37 cellular contexts compared by ENCODE assay signal in the genomic region with DNA sequence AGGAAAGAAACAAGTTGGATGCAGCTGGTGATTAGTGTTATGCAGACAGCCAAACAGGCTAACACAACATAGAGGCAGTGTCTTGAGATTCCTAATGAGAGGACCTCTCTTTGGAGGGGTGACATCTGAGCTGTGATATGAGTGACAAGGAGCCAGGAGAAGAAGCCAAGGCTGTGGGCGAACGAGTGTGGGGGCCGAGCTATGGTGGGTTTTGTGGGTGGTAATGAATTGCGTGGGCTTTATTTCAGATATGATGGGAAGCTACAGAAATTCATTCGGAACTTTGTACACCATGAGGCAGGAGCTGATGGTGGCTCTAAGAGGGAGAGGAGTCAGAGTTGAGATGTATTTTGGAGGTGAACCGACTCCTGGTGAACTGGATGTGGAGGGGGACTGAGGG. TPM values are rescaled to one million over a fixed set of nuclear protein-coding genes. Genes with fewer than 3 reads are reported as not detected.
"Had no signal": no experiment of that assay in that cellular context is flagged by ENCODE, and none has a peak within 500 bp of the region (broad histone marks: within the 10 kb centered on the region; RNA-seq: fewer than 3 reads in every experiment).

No MANE protein-coding gene starts in this region.

- DNase-seq: Karpas-422, Kasumi-1, MG63, MM.1S, MV-4-11, NCI-H1048, NCI-H1092, NCI-H1092 treated with DMSO at 0.1 percent for 48 hours, NCI-H1105, NCI-H1105 treated with DMSO at 0.1 percent for 48 hours, NCI-H1417, NCI-H1417 treated with DMSO at 0.1 percent for 48 hours, NCI-H1436, NCI-H1436 treated with DMSO at 0.1 percent for 48 hours, NCI-H146, NCI-H1694, NCI-H187, NCI-H187 treated with DMSO at 0.1 percent for 48 hours, NCI-H1930, NCI-H2029, NCI-H2029 treated with DMSO at 0.1 percent for 48 hours, NCI-H2081, NCI-H2081 treated with DMSO at 0.1 percent for 48 hours, NCI-H2107, NCI-H2171, NCI-H2171 treated with DMSO at 0.1 percent for 48 hours, NCI-H2227 treated with DMSO at 0.1 percent for 48 hours, NCI-H226, NCI-H345, NCI-H446, NCI-H446 treated with DMSO at 0.1 percent for 48 hours, NCI-H510A, NCI-H510A treated with DMSO at 0.1 percent for 48 hours, NCI-H524 had no signal

- H3K4me3 ChIP-seq: MG63 had no signal

- H3K36me3 ChIP-seq: MG63 had no signal

- H3K4me2 ChIP-seq: KMS-11 had no signal

- H3K27ac ChIP-seq: KMS-11 had no signal

- H3K9me3 ChIP-seq: MG63 had no signal

- H3K9ac ChIP-seq: KMS-11 had no signal

- H3K27me3 ChIP-seq: MG63 had no signal

RNA-seq across cellular contexts. Expression of a gene that starts 17.1 kb away (rescaled TPM):
- total RNA-seq: LHCN-M2, MCF 10A had no signal
